1 cellular context compared by ENCODE assay signal in genomic region chr1:205775015-205775716, GRCh38.
TF ChIP-seq lines count a peak whose summit lies in the region.

TSS of gene RAB29 (minus strand) at chr1:205775482. CDS start at chr1:205774956, 526 bp downstream.

TF ChIP-seq in HepG2, 621 proteins besides CTCF, POLR2A, EP300 and RAD21 (continued from another document and continues in another):
- TF ChIP-seq ZNF503 (CRISPR knock-in tag; IDR thresholded peaks at IDR 0.05) (no peak), MAX (IDR thresholded peaks at IDR 0.05) (peak; percentile 71), RXRB (CRISPR knock-in tag; IDR thresholded peaks at IDR 0.05; ENCODE audit: borderline replicate concordance) (no peak), ZFP1 (CRISPR knock-in tag; IDR thresholded peaks at IDR 0.05) (no peak), ZNF597 (CRISPR knock-in tag; IDR thresholded peaks at IDR 0.05) (no peak), ZNF432 (CRISPR knock-in tag; IDR thresholded peaks at IDR 0.05; ENCODE audit: borderline replicate concordance) (no peak), ZNF891 (CRISPR knock-in tag; IDR thresholded peaks at IDR 0.05) (peak; percentile 56; the same call in 1 of the 2 replicates), ZSCAN5A (CRISPR knock-in tag; IDR thresholded peaks at IDR 0.05; ENCODE audit: borderline replicate concordance) (no peak), ZNF232 (CRISPR knock-in tag; IDR thresholded peaks at IDR 0.05; ENCODE audit: borderline replicate concordance) (no peak), ZNF724P (CRISPR knock-in tag; IDR thresholded peaks at IDR 0.05; ENCODE audit: borderline replicate concordance) (no peak), PAXIP1 (CRISPR knock-in tag; conservative IDR thresholded peaks at IDR 0.05) (0 out of 2 replicates have a peak, but pooled peaks have one; percentile 7), TRAFD1 (CRISPR knock-in tag; IDR thresholded peaks at IDR 0.05; ENCODE audit: borderline replicate concordance) (no peak), ZNF414 (CRISPR knock-in tag; IDR thresholded peaks at IDR 0.05) (no peak), ZFP36L1 (CRISPR knock-in tag; IDR thresholded peaks at IDR 0.05) (no peak), BATF2 (CRISPR knock-in tag; IDR thresholded peaks at IDR 0.05) (no peak), ZBTB1 (CRISPR knock-in tag; IDR thresholded peaks at IDR 0.05; ENCODE audit: borderline replicate concordance) (no peak), CSRNP1 (CRISPR knock-in tag; IDR thresholded peaks at IDR 0.05) (no peak), DR1 (CRISPR knock-in tag; IDR thresholded peaks at IDR 0.05) (0 out of 2 replicates have a peak, but pooled peaks have one; percentile 21), IKZF5 (CRISPR knock-in tag; IDR thresholded peaks at IDR 0.05) (no peak), KAT2B (IDR thresholded peaks at IDR 0.05; ENCODE audit: borderline replicate concordance, low read depth, low read length) (no peak), GATAD1 (CRISPR knock-in tag; IDR thresholded peaks at IDR 0.05) (peak; percentile 49; the same call in 1 of the 2 replicates), EED (CRISPR knock-in tag; IDR thresholded peaks at IDR 0.05) (no peak), ZNF660 (CRISPR knock-in tag; IDR thresholded peaks at IDR 0.05; ENCODE audit: borderline replicate concordance, low read depth) (no peak), ZBTB4 (CRISPR knock-in tag; IDR thresholded peaks at IDR 0.05; ENCODE audit: borderline replicate concordance) (no peak), ZBTB2 (CRISPR knock-in tag; IDR thresholded peaks at IDR 0.05; ENCODE audit: low read depth) (no peak), PHF8 (CRISPR knock-in tag; IDR thresholded peaks at IDR 0.05) (peak; percentile 63), FOXP4 (CRISPR knock-in tag; IDR thresholded peaks at IDR 0.05) (no peak), GATA4 (IDR thresholded peaks at IDR 0.05; ENCODE audit: borderline replicate concordance, low read depth) (no peak), ZKSCAN1 (IDR thresholded peaks at IDR 0.05; ENCODE audit: low read length) (no peak), SMARCC2 (IDR thresholded peaks at IDR 0.05) (no peak), SCMH1 (CRISPR knock-in tag; IDR thresholded peaks at IDR 0.05; ENCODE audit: borderline replicate concordance) (no peak), MTA1 (CRISPR knock-in tag; IDR thresholded peaks at IDR 0.05; ENCODE audit: borderline replicate concordance) (no peak), HDAC2 (CRISPR knock-in tag; IDR thresholded peaks at IDR 0.05) (no peak; the same call in 1 of the 2 replicates), AKAP8 (CRISPR knock-in tag; IDR thresholded peaks at IDR 0.05) (no peak), NFATC3 (CRISPR knock-in tag; IDR thresholded peaks at IDR 0.05) (no peak), FOXK2 (IDR thresholded peaks at IDR 0.05) (no peak), EEA1 (CRISPR knock-in tag; IDR thresholded peaks at IDR 0.05; ENCODE audit: borderline replicate concordance) (no peak), WIZ (CRISPR knock-in tag; IDR thresholded peaks at IDR 0.05) (no peak)
